12 cellular contexts compared by ENCODE assay signal in the genomic region with DNA sequence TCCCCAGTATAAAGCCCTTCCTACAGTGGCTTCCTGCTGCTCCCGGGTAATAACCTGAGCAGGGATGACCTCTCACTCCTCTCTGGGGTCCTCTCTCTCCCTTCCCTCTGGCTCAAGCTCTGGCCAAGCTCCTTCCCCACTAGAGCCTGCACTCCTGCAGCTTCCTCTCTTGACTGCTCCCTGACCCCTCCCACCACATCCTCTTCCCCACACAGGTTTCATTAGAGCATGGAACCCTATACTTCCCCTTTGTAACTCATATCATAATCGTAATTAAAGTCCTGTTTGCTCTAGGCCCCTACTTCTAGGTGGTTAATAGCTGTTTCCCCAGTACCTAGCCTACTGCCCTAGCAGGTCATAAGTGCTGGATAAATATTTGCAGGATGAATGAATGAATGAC.
DNase-seq lines count a peak whose midpoint lies in the region; ATAC-seq and TF ChIP-seq lines count a peak whose summit lies in the region.
"Had no signal": no experiment of that assay in that cellular context is flagged by ENCODE, and none has a peak within 500 bp of the region (broad histone marks: within the 10 kb centered on the region; RNA-seq: fewer than 3 reads in every experiment).

No MANE protein-coding gene starts in this region.

- CTCF ChIA-PET in RWPE1 (lab: Yijun Ruan, JAX) (interaction anchor here (0.5 kb wide), 1 partner anchor 41 kb away, joined by 4 read pairs; no protein-coding TSS in a partner anchor), HEK293T (lab: Yijun Ruan, JAX) (no interaction called here)

- POLR2A ChIA-PET in RWPE1 (lab: Yijun Ruan, JAX; ENCODE audit: low non-redundant PET) (no interaction called here), HEK293T (lab: Yijun Ruan, JAX) (no interaction called here)

- TF ChIP-seq CTCF in mucosa of descending colon (IDR thresholded peaks at IDR 0.05): no peak
- no peak for TF ChIP-seq CTCF in RWPE1 (conservative IDR thresholded peaks at IDR 0.05; ENCODE audit: low read depth)
- no peak for TF ChIP-seq CTCF in omental fat pad (IDR thresholded peaks at IDR 0.05)

- H3K27ac ChIP-seq in RWPE1: no peak overlapping the region

- H3K4me3 ChIP-seq in mucosa of descending colon: no peak overlapping the region

- H3K9me3 ChIP-seq in mucosa of descending colon: no peaks in the 10 kb centered on the region

- DNase-seq in COLO668 (lab: John Stamatoyannopoulos, UW; ENCODE audit: unreplicated experiment): peak; percentile 16
- DNase-seq in SIG-M5 (lab: John Stamatoyannopoulos, UW): peak; percentile 26
- DNase-seq in mucosa of descending colon: peak in 1 of 3 donors; percentile 15
- no peak for DNase-seq in RWPE1 (ENCODE audit: low spot score)
- no peak for DNase-seq in islet precursor cell
- no peak for DNase-seq in omental fat pad (ENCODE audit: low spot score)
- DNase-seq in HEK293T (ENCODE audit: extremely low spot score): no peak
- DNase-seq: activated gamma-delta T cell; retina; stimulated activated CD4-positive, alpha-beta T cell treated with anti-CD3 and anti-CD28 coated beads, Interleukin-4, amount 100 ng/mL, for 24 hours; stimulated activated naive CD8-positive, alpha-beta T cell treated with anti-CD3 and anti-CD28 coated beads, Interleukin-15, Interleukin-2, amounts not matched to agents 100 U/mL and 50 U/mL, for 24 hours had no signal

- no peaks in the 10 kb centered on the region for H3K4me1 ChIP-seq in mucosa of descending colon (ENCODE audit: low read depth)

- ATAC-seq in HG02610 (IDR thresholded peaks at IDR 0.05; ENCODE audit: unreplicated experiment): peak; percentile 50
- ATAC-seq in mucosa of descending colon: peak; percentile 46
- no peak for ATAC-seq in omental fat pad (ENCODE audit: low FRiP score)
- ATAC-seq: stimulated activated naive CD8-positive, alpha-beta T cell treated with anti-CD3 and anti-CD28 coated beads, Interleukin-15, Interleukin-2, amounts not matched to agents 100 U/mL and 50 U/mL, for 24 hours had no signal

- intact Hi-C loops in mucosa of descending colon (cut with DNase I, micrococcal nuclease): no loop called here

- no peaks in the 10 kb centered on the region for H3K36me3 ChIP-seq in mucosa of descending colon (ENCODE audit: low read depth)

TF ChIP-seq in HEK293T, 16 proteins besides CTCF, POLR2A, EP300 and RAD21:
- TF ChIP-seq SP1 (IDR thresholded peaks at IDR 0.05) (no peak), TARDBP (IDR thresholded peaks at IDR 0.05) (no peak), ZNF384 (IDR thresholded peaks at IDR 0.05) (no peak), ARNT (IDR thresholded peaks at IDR 0.05) (no peak), L3MBTL2 (conservative IDR thresholded peaks at IDR 0.05) (no peak), BHLHE40 (IDR thresholded peaks at IDR 0.05; ENCODE audit: borderline replicate concordance) (no peak), FOXM1 (IDR thresholded peaks at IDR 0.05; ENCODE audit: borderline replicate concordance) (no peak), SUZ12 (IDR thresholded peaks at IDR 0.05) (no peak), CTBP1 (IDR thresholded peaks at IDR 0.05; ENCODE audit: borderline replicate concordance) (no peak), FOXA1 (IDR thresholded peaks at IDR 0.05) (no peak), ELF4 (IDR thresholded peaks at IDR 0.05) (no peak), HDGF (IDR thresholded peaks at IDR 0.05; ENCODE audit: borderline replicate concordance) (no peak), LEF1 (IDR thresholded peaks at IDR 0.05; ENCODE audit: borderline replicate concordance) (no peak), FOXK2 (IDR thresholded peaks at IDR 0.05) (no peak), NFRKB (IDR thresholded peaks at IDR 0.05) (no peak)
- TF ChIP-seq, protein P1, sequence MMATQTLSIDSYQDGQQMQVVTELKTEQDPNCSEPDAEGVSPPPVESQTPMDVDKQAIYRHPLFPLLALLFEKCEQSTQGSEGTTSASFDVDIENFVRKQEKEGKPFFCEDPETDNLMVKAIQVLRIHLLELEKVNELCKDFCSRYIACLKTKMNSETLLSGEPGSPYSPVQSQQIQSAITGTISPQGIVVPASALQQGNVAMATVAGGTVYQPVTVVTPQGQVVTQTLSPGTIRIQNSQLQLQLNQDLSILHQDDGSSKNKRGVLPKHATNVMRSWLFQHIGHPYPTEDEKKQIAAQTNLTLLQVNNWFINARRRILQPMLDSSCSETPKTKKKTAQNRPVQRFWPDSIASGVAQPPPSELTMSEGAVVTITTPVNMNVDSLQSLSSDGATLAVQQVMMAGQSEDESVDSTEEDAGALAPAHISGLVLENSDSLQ (IDR thresholded peaks at IDR 0.05): no peak
TF ChIP-seq in HEK293T: peak in this region for 0.

Comparison
In these comparisons a context has a peak if more than half of its experiments do, and no peak if none do; other contexts are left out.
1. DNase-seq: peak in COLO668 (single experiment) and SIG-M5 (single experiment); none in RWPE1 (single experiment), islet precursor cell (single experiment), omental fat pad (single experiment) and HEK293T (single experiment).